ENCODE assay signal across 1 cellular context in genomic region chr14:51680031-51680430, GRCh38.
TF ChIP-seq lines count a peak whose summit lies in the region.

No MANE protein-coding gene starts in this region.

TF ChIP-seq in H1, 55 proteins besides CTCF, POLR2A, EP300 and RAD21 (continued from another document):
- no peak for TF ChIP-seq CEBPB (IDR thresholded peaks at IDR 0.05; ENCODE audit: low read depth, low read length)
- TF ChIP-seq CBX5 (IDR thresholded peaks at IDR 0.05; ENCODE audit: low read depth, low read length), result no peak
- TF ChIP-seq JUN (IDR thresholded peaks at IDR 0.05; ENCODE audit: low read depth, low read length), result no peak
- no peak for TF ChIP-seq ZNF274 (IDR thresholded peaks at IDR 0.05; ENCODE audit: borderline replicate concordance, extremely low read depth, low read length)
- TF ChIP-seq SUZ12 (IDR thresholded peaks at IDR 0.05; ENCODE audit: low read length), result no peak
- no peak for TF ChIP-seq SP1 (IDR thresholded peaks at IDR 0.05; ENCODE audit: low read depth, low read length)
- TF ChIP-seq GTF2F1 (IDR thresholded peaks at IDR 0.05; ENCODE audit: borderline replicate concordance, low read depth, low read length), result no peak
- no peak for TF ChIP-seq JUND (IDR thresholded peaks at IDR 0.05; ENCODE audit: low read length)
TF ChIP-seq in H1: peak in this region for 0.
